1 cellular context compared by ENCODE assay signal in the genomic region with DNA sequence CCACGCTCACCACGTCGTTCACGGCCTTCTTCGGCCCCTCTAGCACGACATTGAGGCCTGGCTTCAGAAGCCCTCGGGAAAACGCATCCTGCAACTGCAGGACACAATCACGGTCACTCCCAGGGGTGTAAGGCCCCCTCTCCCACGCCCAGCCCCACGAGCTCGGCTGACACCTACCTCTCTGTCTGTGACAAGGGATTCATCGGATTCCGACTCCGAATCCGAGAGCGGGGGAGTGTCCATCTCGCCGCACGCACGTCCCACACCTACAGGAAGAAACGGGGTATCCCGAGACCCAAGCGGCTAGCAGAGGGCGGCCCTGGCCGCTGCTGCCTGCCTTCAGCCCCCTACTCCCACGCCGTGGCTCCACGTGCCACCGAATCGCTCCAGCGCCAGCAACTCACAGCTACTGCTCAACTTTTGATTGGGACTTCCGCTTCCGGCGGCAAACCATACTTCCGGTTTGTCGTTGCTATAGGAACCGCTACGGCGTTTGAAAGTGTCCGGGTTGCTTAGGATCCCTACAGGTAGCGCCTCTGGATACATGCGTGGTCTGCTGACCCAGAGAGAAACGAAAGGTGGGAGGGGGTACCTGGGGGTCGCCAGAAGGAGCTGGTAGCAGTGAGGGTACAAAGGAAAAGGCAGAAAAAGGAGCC.
TF ChIP-seq lines count a peak whose summit lies in the region.

Gene CFAP57, plus strand, starts transcription at position 455 of the 656 bp plus-strand sequence. CDS start 424 bp downstream, outside the sequence.
Gene EBNA1BP2, minus strand, starts transcription at position 415 of the 656 bp plus-strand sequence. Its CDS starts 172 bp downstream, at position 243.

TF ChIP-seq in HepG2, 621 proteins besides CTCF, POLR2A, EP300 and RAD21 (continued from another document and continues in another):
- TF ChIP-seq AKNA (CRISPR knock-in tag; IDR thresholded peaks at IDR 0.05; ENCODE audit: borderline replicate concordance) (no peak), HNF1B (CRISPR knock-in tag; IDR thresholded peaks at IDR 0.05) (peak; percentile 80), IKZF1 (IDR thresholded peaks at IDR 0.05) (no peak), MBD4 (IDR thresholded peaks at IDR 0.05; ENCODE audit: borderline replicate concordance, low read length) (no peak), SALL2 (CRISPR knock-in tag; IDR thresholded peaks at IDR 0.05) (0 out of 2 replicates have a peak, but pooled peaks have one; percentile 50), ZNF510 (CRISPR knock-in tag; IDR thresholded peaks at IDR 0.05; ENCODE audit: low read depth) (0 out of 2 replicates have a peak, but pooled peaks have one; percentile 22), HOXA3 (CRISPR knock-in tag; IDR thresholded peaks at IDR 0.05) (peak; percentile 41), ZKSCAN8 (CRISPR knock-in tag; IDR thresholded peaks at IDR 0.05; ENCODE audit: borderline replicate concordance) (no peak), MED13 (CRISPR knock-in tag; IDR thresholded peaks at IDR 0.05) (no peak), GZF1 (CRISPR knock-in tag; IDR thresholded peaks at IDR 0.05) (no peak), ZFP36 (IDR thresholded peaks at IDR 0.05; ENCODE audit: borderline replicate concordance, low read depth, low read length, partially characterized antibody) (no peak), SP140L (CRISPR knock-in tag; IDR thresholded peaks at IDR 0.05; ENCODE audit: borderline replicate concordance) (no peak; the same call in 1 of the 2 replicates), ZSCAN22 (CRISPR knock-in tag; IDR thresholded peaks at IDR 0.05) (no peak), ARID5B (CRISPR knock-in tag; IDR thresholded peaks at IDR 0.05) (peak; percentile 13; the same call in 1 of the 2 replicates), GPN1 (CRISPR knock-in tag; IDR thresholded peaks at IDR 0.05; ENCODE audit: borderline replicate concordance) (no peak), ZKSCAN1 (IDR thresholded peaks at IDR 0.05; ENCODE audit: low read length) (no peak), MED8 (CRISPR knock-in tag; IDR thresholded peaks at IDR 0.05; ENCODE audit: insufficient replicate concordance) (peak; percentile 39), NFIC (IDR thresholded peaks at IDR 0.05; ENCODE audit: low read length) (no peak), ZFP37 (CRISPR knock-in tag; IDR thresholded peaks at IDR 0.05; ENCODE audit: borderline replicate concordance) (no peak; the same call in 1 of the 2 replicates), ZNF839 (CRISPR knock-in tag; IDR thresholded peaks at IDR 0.05; ENCODE audit: borderline replicate concordance) (no peak), ZNF17 (CRISPR knock-in tag; IDR thresholded peaks at IDR 0.05) (no peak), ZFP82 (CRISPR knock-in tag; IDR thresholded peaks at IDR 0.05; ENCODE audit: borderline replicate concordance) (no peak), ZNF772 (CRISPR knock-in tag; IDR thresholded peaks at IDR 0.05) (no peak), NONO (IDR thresholded peaks at IDR 0.05) (no peak), NONO (CRISPR knock-in tag; conservative IDR thresholded peaks at IDR 0.05) (no peak), ZNF740 (CRISPR knock-in tag; IDR thresholded peaks at IDR 0.05) (no peak), MIER3 (CRISPR knock-in tag; IDR thresholded peaks at IDR 0.05; ENCODE audit: borderline replicate concordance) (no peak; the same call in 1 of the 2 replicates), ZBTB26 (CRISPR knock-in tag; IDR thresholded peaks at IDR 0.05; ENCODE audit: borderline replicate concordance) (no peak; the same call in 1 of the 2 replicates), SMARCC2 (IDR thresholded peaks at IDR 0.05) (no peak), ZNF337 (CRISPR knock-in tag; IDR thresholded peaks at IDR 0.05; ENCODE audit: borderline replicate concordance, low read depth) (no peak), SRSF1 (optimal IDR thresholded peaks at IDR 0.05; ENCODE audit: low read depth, low read length) (peak; percentile 70), HOXA7 (CRISPR knock-in tag; IDR thresholded peaks at IDR 0.05) (no peak), ZNF432 (CRISPR knock-in tag; IDR thresholded peaks at IDR 0.05; ENCODE audit: borderline replicate concordance) (no peak), CREM (IDR thresholded peaks at IDR 0.05) (peak; percentile 34; the same call in 1 of the 2 replicates), CREM (CRISPR knock-in tag; IDR thresholded peaks at IDR 0.05) (no peak), ZNF7 (CRISPR knock-in tag; IDR thresholded peaks at IDR 0.05) (no peak), ZNF850 (CRISPR knock-in tag; conservative IDR thresholded peaks at IDR 0.05) (no peak), AKAP8 (CRISPR knock-in tag; IDR thresholded peaks at IDR 0.05) (0 out of 2 replicates have a peak, but pooled peaks have one; percentile 55), ASH2L (IDR thresholded peaks at IDR 0.05; ENCODE audit: insufficient read length, low read depth, low read length) (peak; percentile 86), BORCS8-MEF2B (CRISPR knock-in tag; IDR thresholded peaks at IDR 0.05) (no peak), SUZ12 (IDR thresholded peaks at IDR 0.05; ENCODE audit: low read depth, low read length) (no peak)
- TF ChIP-seq, protein P1, sequence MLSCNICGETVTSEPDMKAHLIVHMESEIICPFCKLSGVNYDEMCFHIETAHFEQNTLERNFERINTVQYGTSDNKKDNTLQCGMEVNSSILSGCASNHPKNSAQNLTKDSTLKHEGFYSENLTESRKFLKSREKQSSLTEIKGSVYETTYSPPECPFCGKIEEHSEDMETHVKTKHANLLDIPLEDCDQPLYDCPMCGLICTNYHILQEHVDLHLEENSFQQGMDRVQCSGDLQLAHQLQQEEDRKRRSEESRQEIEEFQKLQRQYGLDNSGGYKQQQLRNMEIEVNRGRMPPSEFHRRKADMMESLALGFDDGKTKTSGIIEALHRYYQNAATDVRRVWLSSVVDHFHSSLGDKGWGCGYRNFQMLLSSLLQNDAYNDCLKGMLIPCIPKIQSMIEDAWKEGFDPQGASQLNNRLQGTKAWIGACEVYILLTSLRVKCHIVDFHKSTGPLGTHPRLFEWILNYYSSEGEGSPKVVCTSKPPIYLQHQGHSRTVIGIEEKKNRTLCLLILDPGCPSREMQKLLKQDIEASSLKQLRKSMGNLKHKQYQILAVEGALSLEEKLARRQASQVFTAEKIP (CRISPR knock-in tag; IDR thresholded peaks at IDR 0.05; ENCODE audit: borderline replicate concordance): no peak
- TF ChIP-seq, protein P2, sequence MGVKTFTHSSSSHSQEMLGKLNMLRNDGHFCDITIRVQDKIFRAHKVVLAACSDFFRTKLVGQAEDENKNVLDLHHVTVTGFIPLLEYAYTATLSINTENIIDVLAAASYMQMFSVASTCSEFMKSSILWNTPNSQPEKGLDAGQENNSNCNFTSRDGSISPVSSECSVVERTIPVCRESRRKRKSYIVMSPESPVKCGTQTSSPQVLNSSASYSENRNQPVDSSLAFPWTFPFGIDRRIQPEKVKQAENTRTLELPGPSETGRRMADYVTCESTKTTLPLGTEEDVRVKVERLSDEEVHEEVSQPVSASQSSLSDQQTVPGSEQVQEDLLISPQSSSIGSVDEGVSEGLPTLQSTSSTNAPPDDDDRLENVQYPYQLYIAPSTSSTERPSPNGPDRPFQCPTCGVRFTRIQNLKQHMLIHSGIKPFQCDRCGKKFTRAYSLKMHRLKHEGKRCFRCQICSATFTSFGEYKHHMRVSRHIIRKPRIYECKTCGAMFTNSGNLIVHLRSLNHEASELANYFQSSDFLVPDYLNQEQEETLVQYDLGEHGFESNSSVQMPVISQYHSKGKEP (CRISPR knock-in tag; IDR thresholded peaks at IDR 0.05): no peak
- TF ChIP-seq, protein P3, sequence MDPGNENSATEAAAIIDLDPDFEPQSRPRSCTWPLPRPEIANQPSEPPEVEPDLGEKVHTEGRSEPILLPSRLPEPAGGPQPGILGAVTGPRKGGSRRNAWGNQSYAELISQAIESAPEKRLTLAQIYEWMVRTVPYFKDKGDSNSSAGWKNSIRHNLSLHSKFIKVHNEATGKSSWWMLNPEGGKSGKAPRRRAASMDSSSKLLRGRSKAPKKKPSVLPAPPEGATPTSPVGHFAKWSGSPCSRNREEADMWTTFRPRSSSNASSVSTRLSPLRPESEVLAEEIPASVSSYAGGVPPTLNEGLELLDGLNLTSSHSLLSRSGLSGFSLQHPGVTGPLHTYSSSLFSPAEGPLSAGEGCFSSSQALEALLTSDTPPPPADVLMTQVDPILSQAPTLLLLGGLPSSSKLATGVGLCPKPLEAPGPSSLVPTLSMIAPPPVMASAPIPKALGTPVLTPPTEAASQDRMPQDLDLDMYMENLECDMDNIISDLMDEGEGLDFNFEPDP (CRISPR knock-in tag; conservative IDR thresholded peaks at IDR 0.05): no peak
